In the genomic region with DNA sequence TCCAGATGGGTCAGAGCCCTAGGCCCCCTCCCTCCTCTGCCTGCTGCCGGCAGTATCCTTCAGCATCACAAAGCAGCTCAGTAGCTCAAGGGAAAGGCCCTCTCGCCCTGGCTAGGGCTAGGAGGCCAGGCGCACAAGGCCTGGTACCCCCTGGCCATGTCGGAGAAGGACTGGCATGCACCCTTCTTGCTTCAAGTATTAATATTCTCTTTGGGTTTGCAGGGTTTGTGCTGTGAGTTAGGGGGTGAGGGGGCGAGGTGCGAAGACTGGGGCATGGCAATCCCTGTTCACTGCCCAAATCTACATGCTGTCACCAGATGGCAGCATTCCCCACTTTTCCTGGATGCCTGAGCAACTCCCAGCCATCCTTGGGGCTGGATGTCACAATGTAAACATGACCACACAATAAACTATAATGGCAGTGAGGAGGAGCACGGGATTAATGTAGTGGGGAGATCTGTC, we compare ENCODE assay signal across 8 cellular contexts.
A peak's percentile ranks its signal among the peaks of the same experiment; 100 is the strongest.
DNase-seq lines count a peak whose midpoint lies in the region; ATAC-seq and TF ChIP-seq lines count a peak whose summit lies in the region.

No MANE protein-coding gene starts in this region.

- no peak overlapping the region for H3K4me3 ChIP-seq in Caco-2 (ENCODE audit: low read depth, low read length)
- H3K4me3 ChIP-seq in HAP-1: no peak overlapping the region
- H3K4me3 ChIP-seq in NT2/D1 (ENCODE audit: insufficient read length, low read depth): no peak overlapping the region
- no peak overlapping the region for H3K4me3 ChIP-seq in left lung
- no peak overlapping the region for H3K4me3 ChIP-seq in uterus

- TF ChIP-seq POLR2A in uterus (IDR thresholded peaks at IDR 0.05): no peak

- intact Hi-C loops in Caco-2 (cut with micrococcal nuclease; ENCODE audit: unreplicated experiment) (loop anchor here (1.0 to 10.0 kb wide), 4 partner anchors 88 to 286 kb away; partner anchors contain the start of gene SH3PXD2A), left lung (cut with DNase I) (no loop called here), uterus (cut with DNase I; ENCODE audit: low total_unique reads) (loop anchor here (5.0 kb wide), 1 partner anchor 259 kb away; the partner anchor contains the start of gene SH3PXD2A)

- H3K9me3 ChIP-seq in Caco-2 (no peaks in the 10 kb centered on the region), HAP-1 (no peaks in the 10 kb centered on the region), NT2/D1 (ENCODE audit: insufficient read depth, low read length) (no peaks in the 10 kb centered on the region), left lung (no peaks in the 10 kb centered on the region), uterus (no peaks in the 10 kb centered on the region)

- H3K27me3 ChIP-seq in Caco-2 (replicated peaks; ENCODE audit: control insufficient read depth, insufficient read depth, low read length) (no peaks in the 10 kb centered on the region), HAP-1 (ENCODE audit: low read depth) (no peaks in the 10 kb centered on the region), NT2/D1 (ENCODE audit: insufficient read depth, insufficient read length) (no peaks in the 10 kb centered on the region), left lung (no peaks in the 10 kb centered on the region), uterus (no peaks in the 10 kb centered on the region)

- peak; percentile 68 for ATAC-seq in left lung
- no peak for ATAC-seq in GM21360 (IDR thresholded peaks at IDR 0.05; ENCODE audit: unreplicated experiment)
- ATAC-seq in GM18502 (IDR thresholded peaks at IDR 0.05; ENCODE audit: poor library complexity, unreplicated experiment): no peak

- H3K36me3 ChIP-seq in Caco-2 (ENCODE audit: control insufficient read depth, insufficient read depth, low read length): no peaks in the 10 kb centered on the region
- H3K36me3 ChIP-seq in HAP-1 (replicated peaks): no peaks in the 10 kb centered on the region
- H3K36me3 ChIP-seq in NT2/D1 (ENCODE audit: insufficient read depth, insufficient read length, low read length): peaks cover 29% of the 10 kb centered on the region
- H3K36me3 ChIP-seq in left lung: peaks cover 0 to 21% of the 10 kb centered on the region in 2 donors
- no peaks in the 10 kb centered on the region for H3K36me3 ChIP-seq in uterus

- H3K27ac Mint-ChIP-seq in Caco-2 (ENCODE audit: unreplicated experiment): no peak overlapping the region
- peak overlapping the region; percentile 60 for H3K27ac Mint-ChIP-seq in chondrocyte (ENCODE audit: unreplicated experiment)

- H3K4me1 ChIP-seq in Caco-2 (no peaks in the 10 kb centered on the region), HAP-1 (no peaks in the 10 kb centered on the region; the same call in none of the 2 replicates), NT2/D1 (ENCODE audit: insufficient read depth, insufficient read length) (peaks cover 3% of the 10 kb centered on the region), left lung (no peaks in the 10 kb centered on the region), uterus (no peaks in the 10 kb centered on the region)

- no TSS peak for BruUV-seq in Caco-2 (replicated peaks; lab: Mats Ljungman, UMichigan)

- TF ChIP-seq CTCF in Caco-2 (IDR thresholded peaks at IDR 0.05; ENCODE audit: insufficient read depth in 1 of 2, low read depth in 1 of 2, low read length in 1 of 2, severe bottlenecking in 1 of 2, unreplicated experiment in 1 of 2) (peak; percentile 76 to 82), chondrocyte (IDR thresholded peaks at IDR 0.05) (peak; percentile 90), left lung (IDR thresholded peaks at IDR 0.05) (peak; percentile 42 to 60), uterus (IDR thresholded peaks at IDR 0.05) (peak; percentile 61 to 83 (median 71))

- CTCF ChIA-PET in Caco-2 (lab: Charles Lee): interaction anchor here (0.6 to 1.8 kb wide), 6 partner anchors 88 to 114 kb away, joined by 3 to 33 read pairs (median 3); no protein-coding TSS in a partner anchor

- H3K36me3 Mint-ChIP-seq in Caco-2 (ENCODE audit: insufficient read depth, unreplicated experiment) (no peaks in the 10 kb centered on the region), chondrocyte (ENCODE audit: low read depth) (peaks cover 10% of the 10 kb centered on the region)

- H3K27ac ChIP-seq in left lung (no peak overlapping the region), uterus (peak overlapping the region; percentile 54 to 65)

- POLR2A ChIA-PET in Caco-2 (lab: Charles Lee): no interaction called here

- in situ Hi-C loops in HAP-1 (cut with MboI; ENCODE audit: low sequenced_read_pairs): loop anchor here (10.0 kb wide), 1 partner anchor 256 kb away; the partner anchor contains the start of gene SH3PXD2A

- H3K4me3 Mint-ChIP-seq in Caco-2 (ENCODE audit: unreplicated experiment): no peak overlapping the region
- H3K4me3 Mint-ChIP-seq in chondrocyte (ENCODE audit: unreplicated experiment): no peak overlapping the region

- DNase-seq in Caco-2: peak; percentile 79 to 80
- DNase-seq in HAP-1 (ENCODE audit: low spot score in 2 of 2): peak; percentile 78 to 85
- peak; percentile 42 for DNase-seq in NT2/D1 (ENCODE audit: low read depth, low spot score)
- DNase-seq in chondrocyte (ENCODE audit: low spot score): no peak
- DNase-seq in left lung: no peak
- DNase-seq in uterus: peak; percentile 67 to 76

- H3K9me3 Mint-ChIP-seq in Caco-2 (ENCODE audit: unreplicated experiment) (no peaks in the 10 kb centered on the region), chondrocyte (ENCODE audit: low read depth) (no peaks in the 10 kb centered on the region)

- no peaks in the 10 kb centered on the region for H3K27me3 Mint-ChIP-seq in Caco-2 (ENCODE audit: insufficient read depth, unreplicated experiment)
- no peaks in the 10 kb centered on the region for H3K27me3 Mint-ChIP-seq in chondrocyte (ENCODE audit: low read depth)

- H3K9ac ChIP-seq in NT2/D1 (ENCODE audit: insufficient read length, low read depth): no peak overlapping the region

- H3K4me1 Mint-ChIP-seq in Caco-2 (ENCODE audit: low read depth, unreplicated experiment): peaks cover 7% of the 10 kb centered on the region
- H3K4me1 Mint-ChIP-seq in chondrocyte (ENCODE audit: low read depth): peaks cover 9% of the 10 kb centered on the region

Comparison
In these comparisons a context has a peak if more than half of its experiments do, and no peak if none do; other contexts are left out.
1. DNase-seq: peak in Caco-2 (2 of 2), HAP-1 (2 of 2), NT2/D1 (single experiment) and uterus (2 of 2); none in chondrocyte (single experiment) and left lung (0 of 2).
2. H3K27ac ChIP-seq: peak in uterus (2 of 2); none in left lung (0 of 2).
3. intact Hi-C loops: an anchor here in Caco-2 (1.0 to 10.0 kb wide) and uterus (5.0 kb wide); none called in left lung.
4. Peak in every context shown above with its lines, with median percentiles within 50 percentile points of each other: CTCF ChIP-seq.